In the genomic region with DNA sequence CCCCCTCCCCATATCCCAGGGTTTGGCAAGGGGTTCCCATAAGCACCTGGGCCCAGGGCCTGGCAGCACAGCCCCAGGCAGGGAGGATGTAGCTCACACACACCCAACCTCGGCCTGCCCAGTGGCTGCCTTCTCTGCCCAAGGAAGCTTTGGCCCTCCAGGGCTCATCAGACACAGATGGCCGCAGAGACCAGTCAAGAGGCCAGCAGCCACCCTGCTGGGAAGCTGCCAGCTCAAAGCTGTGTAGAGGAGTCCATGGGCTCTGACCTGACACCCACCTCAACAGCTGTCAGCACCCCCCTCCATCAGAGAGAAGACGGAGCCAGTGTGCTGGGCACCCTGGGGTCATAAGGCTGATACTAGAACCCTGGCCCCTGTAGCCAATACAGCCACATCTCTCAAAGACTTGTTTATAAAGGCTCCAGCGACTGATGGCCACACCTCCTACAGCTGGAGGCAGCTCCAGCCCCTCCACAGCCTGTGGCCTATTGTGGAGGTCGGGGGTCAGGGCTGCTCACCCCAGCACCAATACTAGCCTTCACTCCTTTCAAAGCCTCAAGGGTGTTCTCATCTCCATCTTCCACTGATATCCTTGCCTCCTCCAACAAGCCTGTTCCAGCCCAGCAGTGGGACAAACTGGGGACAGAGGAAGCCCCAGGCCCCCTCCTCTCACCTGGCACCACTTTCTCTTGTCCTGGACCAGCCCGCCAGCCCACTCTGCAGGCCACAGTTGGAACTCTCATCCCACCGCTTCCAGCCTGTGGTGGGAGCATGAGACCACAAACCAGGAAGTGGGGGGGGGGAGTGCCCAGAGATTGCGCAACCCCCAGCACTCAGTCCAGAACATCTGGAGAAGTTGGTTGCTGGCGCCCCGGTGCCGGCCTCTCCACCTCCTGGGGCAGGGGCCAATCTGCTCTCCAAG, we compare ENCODE assay signal across 9 cellular contexts.
DNase-seq lines count a peak whose midpoint lies in the region; ATAC-seq and TF ChIP-seq lines count a peak whose summit lies in the region.
"Had no signal": no experiment of that assay in that cellular context is flagged by ENCODE, and none has a peak within 500 bp of the region (broad histone marks: within the 10 kb centered on the region; RNA-seq: fewer than 3 reads in every experiment).

No MANE protein-coding gene starts in this region.

- H3K4me3 Mint-ChIP-seq in activated T-cell treated with anti-CD3 and anti-CD28 coated beads, Interleukin-2, amount 50 U/mL, for 24 hours, result peak overlapping the region; percentile 80
- peak overlapping the region; percentile 54 for H3K4me3 Mint-ChIP-seq in nephron progenitor cell

- H3K9me3 Mint-ChIP-seq in activated T-cell treated with anti-CD3 and anti-CD28 coated beads, Interleukin-2, amount 50 U/mL, for 24 hours, result no peaks in the 10 kb centered on the region
- no peaks in the 10 kb centered on the region for H3K9me3 Mint-ChIP-seq in nephron progenitor cell

- CTCF ChIA-PET in RWPE1 (lab: Yijun Ruan, JAX), result interaction anchor here (1.1 to 2.7 kb wide), 3 partner anchors 10 to 21 kb away, joined by 3 to 14 read pairs (median 14); no protein-coding TSS in a partner anchor

- peak overlapping the region; percentile 91 for H3K27ac ChIP-seq in RWPE1

- no peak overlapping the region for H3K27ac Mint-ChIP-seq in activated T-cell treated with anti-CD3 and anti-CD28 coated beads, Interleukin-2, amount 50 U/mL, for 24 hours
- peak overlapping the region; percentile 92 for H3K27ac Mint-ChIP-seq in nephron progenitor cell
- H3K27ac Mint-ChIP-seq: activated naive CD8-positive, alpha-beta T cell had no signal

- peaks cover 22% of the 10 kb centered on the region for H3K36me3 Mint-ChIP-seq in activated T-cell treated with anti-CD3 and anti-CD28 coated beads, Interleukin-2, amount 50 U/mL, for 24 hours (ENCODE audit: low read depth)
- no peaks in the 10 kb centered on the region for H3K36me3 Mint-ChIP-seq in nephron progenitor cell (ENCODE audit: low read depth)
- H3K36me3 Mint-ChIP-seq: activated naive CD8-positive, alpha-beta T cell had no signal

- no peak for ATAC-seq in GM18511 (IDR thresholded peaks at IDR 0.05; ENCODE audit: unreplicated experiment)
- no peak for ATAC-seq in HG03571 (IDR thresholded peaks at IDR 0.05; ENCODE audit: unreplicated experiment)

- POLR2A ChIA-PET in RWPE1 (lab: Yijun Ruan, JAX; ENCODE audit: low non-redundant PET), result interaction anchor here (0.9 kb wide), 1 partner anchor 20 kb away, joined by 3 read pairs; no protein-coding TSS in a partner anchor

- peaks cover 41% of the 10 kb centered on the region for H3K4me1 Mint-ChIP-seq in activated T-cell treated with anti-CD3 and anti-CD28 coated beads, Interleukin-2, amount 50 U/mL, for 24 hours (ENCODE audit: low read depth)
- H3K4me1 Mint-ChIP-seq in nephron progenitor cell, result peaks cover 65% of the 10 kb centered on the region

- DNase-seq in activated T-cell treated with anti-CD3 and anti-CD28 coated beads, Interleukin-2, amount 50 U/mL, for 24 hours, result no peak
- no peak for DNase-seq in activated T-cell treated with anti-CD3 and anti-CD28 coated beads, Interleukin-2, amount 50 U/mL, for 1 hour
- peak; percentile 32 for DNase-seq in RWPE1 (ENCODE audit: low spot score)
- peak; percentile 89 for DNase-seq in epidermal melanocyte (ENCODE audit: insufficient read length, low spot score)
- DNase-seq in nephron progenitor cell, result peak; percentile 56
- DNase-seq in hippocampal formation (lab: John Stamatoyannopoulos, UW), result no peak

- TF ChIP-seq CTCF in RWPE1 (conservative IDR thresholded peaks at IDR 0.05; ENCODE audit: low read depth) (no peak), nephron progenitor cell (IDR thresholded peaks at IDR 0.05) (no peak)

- peaks cover 33% of the 10 kb centered on the region for H3K27me3 Mint-ChIP-seq in activated T-cell treated with anti-CD3 and anti-CD28 coated beads, Interleukin-2, amount 50 U/mL, for 24 hours
- no peaks in the 10 kb centered on the region for H3K27me3 Mint-ChIP-seq in nephron progenitor cell (ENCODE audit: low read depth, poor library complexity)

Comparison
In these comparisons a context has a peak if more than half of its experiments do, and no peak if none do; other contexts are left out.
1. DNase-seq: peak in RWPE1 (single experiment), epidermal melanocyte (single experiment) and nephron progenitor cell (single experiment); none in activated T-cell treated with anti-CD3 and anti-CD28 coated beads, Interleukin-2, amount 50 U/mL, for 24 hours (single experiment), activated T-cell treated with anti-CD3 and anti-CD28 coated beads, Interleukin-2, amount 50 U/mL, for 1 hour (single experiment) and hippocampal formation (0 of 2).